13 cellular contexts compared by ENCODE assay signal in the genomic region with DNA sequence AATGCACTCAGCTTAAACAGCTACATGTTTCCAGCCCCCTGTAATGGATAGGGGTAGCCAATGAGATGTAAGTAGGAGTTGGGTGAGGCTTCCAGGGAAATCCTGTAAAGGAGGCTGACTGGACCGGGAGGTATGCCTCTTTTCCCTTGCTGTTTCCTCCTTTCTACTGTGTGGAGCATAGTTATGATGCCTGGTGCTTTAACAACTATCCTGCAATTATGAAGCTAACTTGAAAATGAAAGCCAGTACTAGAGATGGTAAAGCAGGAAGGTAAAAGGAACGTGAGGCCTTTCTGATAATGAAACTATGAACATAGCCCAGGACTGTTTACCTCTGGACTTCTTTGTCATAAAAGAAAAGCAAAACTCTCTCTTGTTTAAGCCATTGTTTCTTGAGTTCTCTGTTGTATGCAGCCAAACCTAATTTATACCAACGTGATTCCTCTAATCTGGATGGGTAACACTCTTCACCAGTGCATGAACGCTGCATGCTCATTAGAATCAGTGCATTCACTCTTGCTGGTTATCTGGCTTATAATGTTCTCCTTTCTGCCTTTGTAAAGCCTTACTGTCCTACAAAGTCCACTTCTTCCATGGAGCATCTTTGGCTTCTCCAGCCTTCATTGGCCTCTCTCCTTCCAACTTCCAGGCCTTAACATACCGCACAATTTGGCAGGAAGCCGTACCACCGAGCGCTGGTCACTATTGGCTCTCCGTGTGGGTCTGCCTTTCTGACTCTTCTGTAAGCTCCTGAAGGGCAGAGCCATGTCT. TPM values are rescaled to one million over a fixed set of nuclear protein-coding genes. Genes with fewer than 3 reads are reported as not detected.
DNase-seq lines count a peak whose midpoint lies in the region; ATAC-seq and TF ChIP-seq lines count a peak whose summit lies in the region.
"Had no signal": no experiment of that assay in that cellular context is flagged by ENCODE, and none has a peak within 500 bp of the region (broad histone marks: within the 10 kb centered on the region; RNA-seq: fewer than 3 reads in every experiment).

No MANE protein-coding gene starts in this region.

- H3K9me3 Mint-ChIP-seq in WTC11, result no peaks in the 10 kb centered on the region
- no peaks in the 10 kb centered on the region for H3K9me3 Mint-ChIP-seq in activated T-helper 2 cell treated with anti-CD3 and anti-CD28 coated beads, Interferon-gamma antibody, Interleukin-2, Interleukin-4, amounts not matched to agents 10 μg/mL and 5 μg/mL and 100 μg/mL, durations not matched to agents 14 hours and 24 hours and 36 hours
- H3K9me3 Mint-ChIP-seq: activated CD4-positive, alpha-beta T cell treated with anti-CD3 and anti-CD28 coated beads, Interleukin-2, amount 10 ng/mL, durations not matched to agents 24 days and 14 days had no signal

- H3K27ac Mint-ChIP-seq in WTC11, result no peak overlapping the region
- H3K27ac Mint-ChIP-seq in activated T-helper 2 cell treated with anti-CD3 and anti-CD28 coated beads, Interferon-gamma antibody, Interleukin-2, Interleukin-4, amounts not matched to agents 10 μg/mL and 5 μg/mL and 100 μg/mL, durations not matched to agents 14 hours and 24 hours and 36 hours, result no peak overlapping the region
- H3K27ac Mint-ChIP-seq: activated CD4-positive, alpha-beta T cell treated with anti-CD3 and anti-CD28 coated beads, Interleukin-2, amount 10 ng/mL, durations not matched to agents 24 days and 14 days had no signal

- CTCF ChIA-PET in GM10248 (lab: Yijun Ruan, JAX) (interaction anchor here (1.1 to 4.1 kb wide), 2 partner anchors 21 to 27 kb away, joined by 3 to 14 read pairs; no protein-coding TSS in a partner anchor), WTC11 (lab: Charles Lee) (interaction anchor here (1.1 kb wide), 1 partner anchor 16 kb away, joined by 5 read pairs; no protein-coding TSS in a partner anchor)

- in situ Hi-C loops in astrocyte of the spinal cord (cut with HindIII; ENCODE audit: low sequenced_read_pairs), result no loop called here

- peaks cover 19% of the 10 kb centered on the region for H3K4me1 Mint-ChIP-seq in WTC11
- H3K4me1 Mint-ChIP-seq in activated T-helper 2 cell treated with anti-CD3 and anti-CD28 coated beads, Interferon-gamma antibody, Interleukin-2, Interleukin-4, amounts not matched to agents 10 μg/mL and 5 μg/mL and 100 μg/mL, durations not matched to agents 14 hours and 24 hours and 36 hours (ENCODE audit: low read depth), result no peaks in the 10 kb centered on the region
- H3K4me1 Mint-ChIP-seq: activated CD4-positive, alpha-beta T cell treated with anti-CD3 and anti-CD28 coated beads, Interleukin-2, amount 10 ng/mL, durations not matched to agents 24 days and 14 days had no signal

- ATAC-seq in HG02943 (IDR thresholded peaks at IDR 0.05; ENCODE audit: low read depth, unreplicated experiment) (peak; percentile 71), left lobe of liver (peak; percentile 41), WTC11 (no peak)
- ATAC-seq: foreskin keratinocyte had no signal

- no peak overlapping the region for H3K4me3 Mint-ChIP-seq in WTC11
- no peak overlapping the region for H3K4me3 Mint-ChIP-seq in activated T-helper 2 cell treated with anti-CD3 and anti-CD28 coated beads, Interferon-gamma antibody, Interleukin-2, Interleukin-4, amounts not matched to agents 10 μg/mL and 5 μg/mL and 100 μg/mL, durations not matched to agents 14 hours and 24 hours and 36 hours (ENCODE audit: low read depth)
- H3K4me3 Mint-ChIP-seq: activated CD4-positive, alpha-beta T cell treated with anti-CD3 and anti-CD28 coated beads, Interleukin-2, amount 10 ng/mL, durations not matched to agents 24 days and 14 days had no signal

- H3K27me3 Mint-ChIP-seq in WTC11 (ENCODE audit: low read depth), result no peaks in the 10 kb centered on the region
- peaks cover 27% of the 10 kb centered on the region for H3K27me3 Mint-ChIP-seq in activated T-helper 2 cell treated with anti-CD3 and anti-CD28 coated beads, Interferon-gamma antibody, Interleukin-2, Interleukin-4, amounts not matched to agents 10 μg/mL and 5 μg/mL and 100 μg/mL, durations not matched to agents 14 hours and 24 hours and 36 hours (ENCODE audit: low read depth)

- POLR2A ChIA-PET in GM10248 (lab: Yijun Ruan, JAX), result no interaction called here
- POLR2A ChIA-PET in WTC11 (lab: Charles Lee), result no interaction called here

- intact Hi-C loops in activated T-helper 2 cell treated with anti-CD3 and anti-CD28 coated beads, Interferon-gamma antibody, Interleukin-2, Interleukin-4, amounts not matched to agents 10 μg/mL and 5 μg/mL and 100 μg/mL, durations not matched to agents 14 hours and 24 hours and 36 hours (cut with micrococcal nuclease), result no loop called here

- no peaks in the 10 kb centered on the region for H3K36me3 Mint-ChIP-seq in WTC11
- no peaks in the 10 kb centered on the region for H3K36me3 Mint-ChIP-seq in activated T-helper 2 cell treated with anti-CD3 and anti-CD28 coated beads, Interferon-gamma antibody, Interleukin-2, Interleukin-4, amounts not matched to agents 10 μg/mL and 5 μg/mL and 100 μg/mL, durations not matched to agents 14 hours and 24 hours and 36 hours (ENCODE audit: low read depth)

- no peak overlapping the region for H3K4me3 ChIP-seq in astrocyte of the spinal cord (ENCODE audit: low read depth, low read length)
- H3K4me3 ChIP-seq: cardiac muscle cell had no signal

- no peak for TF ChIP-seq CTCF in GM10248 (IDR thresholded peaks at IDR 0.05; ENCODE audit: control extremely low read depth, extremely low read depth, low read depth, missing control alignments)
- no peak for TF ChIP-seq CTCF in astrocyte of the spinal cord (IDR thresholded peaks at IDR 0.05; ENCODE audit: low read depth, low read length)
- TF ChIP-seq CTCF in WTC11 (IDR thresholded peaks at IDR 0.05), result no peak

- DNase-seq in GM10248 (ENCODE audit: extremely low spot score) (peak; percentile 21), astrocyte of the spinal cord (ENCODE audit: low read depth, low spot score) (peak; percentile 29), left lobe of liver (ENCODE audit: low spot score) (no peak), NCI-H2196 treated with DMSO at 0.1 percent for 48 hours (lab: John Stamatoyannopoulos, UW; ENCODE audit: unreplicated experiment) (no peak), WTC11 (ENCODE audit: low spot score) (no peak)
- no peak for DNase-seq in activated T-helper 2 cell treated with anti-CD3 and anti-CD28 coated beads, Interferon-gamma antibody, Interleukin-2, Interleukin-4, amounts not matched to agents 10 μg/mL and 5 μg/mL and 100 μg/mL, durations not matched to agents 14 hours and 24 hours and 36 hours (ENCODE audit: low spot score)
- no peak for DNase-seq in activated effector memory CD4-positive, alpha-beta T cell treated with anti-CD3 and anti-CD28 coated beads, Interleukin-2, amount 50 U/mL, for 16 hours
- DNase-seq: activated CD4-positive, alpha-beta T cell treated with anti-CD3 and anti-CD28 coated beads, Interleukin-2, amount 10 ng/mL, durations not matched to agents 24 days and 14 days; C1 segment of cervical spinal cord; NCI-H1436 treated with DMSO at 0.1 percent for 48 hours had no signal

TF ChIP-seq in WTC11, 78 proteins besides CTCF, POLR2A, EP300 and RAD21:
- TF ChIP-seq ZNF232 (CRISPR knock-in tag; IDR thresholded peaks at IDR 0.05) (no peak), ZNF138 (CRISPR knock-in tag; conservative IDR thresholded peaks at IDR 0.05) (no peak), NFATC4 (CRISPR knock-in tag; IDR thresholded peaks at IDR 0.05) (no peak), CREM (CRISPR knock-in tag; IDR thresholded peaks at IDR 0.05) (no peak)
TF ChIP-seq in WTC11: peak in this region for 0.

RNA-seq across cellular contexts. Expression of a gene that starts 8.3 kb away (rescaled TPM):
- total RNA-seq in left lobe of liver (14.4 TPM), WTC11 (2021) (0.57 to 0.96 TPM (median 0.71 TPM) in 3 replicates)
- 0.05 and 0.11 TPM in 2 replicates for total RNA-seq in activated T-helper 2 cell treated with anti-CD3 and anti-CD28 coated beads, Interferon-gamma antibody, Interleukin-2, Interleukin-4, amounts not matched to agents 10 μg/mL and 5 μg/mL and 100 μg/mL, durations not matched to agents 14 hours and 24 hours and 36 hours

RNA-seq across cellular contexts. Expression of a gene that starts 52.2 kb away (rescaled TPM):
- total RNA-seq in left lobe of liver (8.6 TPM), WTC11 (2021) (26.2 to 35.2 TPM (median 26.7 TPM) in 3 replicates)
- 46.0 and 47.0 TPM in 2 replicates for total RNA-seq in activated T-helper 2 cell treated with anti-CD3 and anti-CD28 coated beads, Interferon-gamma antibody, Interleukin-2, Interleukin-4, amounts not matched to agents 10 μg/mL and 5 μg/mL and 100 μg/mL, durations not matched to agents 14 hours and 24 hours and 36 hours

RNA-seq across cellular contexts. Expression of a gene that starts 52.3 kb away (rescaled TPM):
- total RNA-seq in left lobe of liver, result 10.6 TPM
- 14.3 to 17.7 TPM (median 14.5 TPM) in 3 replicates for total RNA-seq in WTC11 (2021)
- total RNA-seq in activated T-helper 2 cell treated with anti-CD3 and anti-CD28 coated beads, Interferon-gamma antibody, Interleukin-2, Interleukin-4, amounts not matched to agents 10 μg/mL and 5 μg/mL and 100 μg/mL, durations not matched to agents 14 hours and 24 hours and 36 hours, result 18.7 and 19.6 TPM in 2 replicates

Comparison
In these comparisons a context has a peak if more than half of its experiments do, and no peak if none do; other contexts are left out.
1. DNase-seq: peak in GM10248 (single experiment) and astrocyte of the spinal cord (single experiment); none in left lobe of liver (single experiment), NCI-H2196 treated with DMSO at 0.1 percent for 48 hours (single experiment), WTC11 (single experiment), activated T-helper 2 cell treated with anti-CD3 and anti-CD28 coated beads, Interferon-gamma antibody, Interleukin-2, Interleukin-4, amounts not matched to agents 10 μg/mL and 5 μg/mL and 100 μg/mL, durations not matched to agents 14 hours and 24 hours and 36 hours (single experiment) and activated effector memory CD4-positive, alpha-beta T cell treated with anti-CD3 and anti-CD28 coated beads, Interleukin-2, amount 50 U/mL, for 16 hours (single experiment).